ENCODE assay signal across 8 cellular contexts in genomic region chr13:91326156-91326555, GRCh38.
"Had no signal": no experiment of that assay in that cellular context is flagged by ENCODE, and none has a peak within 500 bp of the region (broad histone marks: within the 10 kb centered on the region; RNA-seq: fewer than 3 reads in every experiment).

No MANE protein-coding gene starts in this region.

- H3K9me3 ChIP-seq: HAP-1 had no signal

- H2AFZ ChIP-seq: GM23248 had no signal

- FAIRE-seq: HepG2 had no signal

- H3K36me3 ChIP-seq: HAP-1 had no signal

- H3K4me3 ChIP-seq: GM23248, HAP-1 had no signal

- H3K27ac ChIP-seq: GM23248, HL-60 had no signal

- H3K9ac ChIP-seq: GM23248 had no signal

- ATAC-seq: HCT116, HepG2 had no signal

- DNase-seq: GM23248, GOT3, H7, HFFc6 had no signal

- H3K4me1 ChIP-seq: HAP-1 had no signal
